28 cellular contexts compared by ENCODE assay signal in the genomic region with DNA sequence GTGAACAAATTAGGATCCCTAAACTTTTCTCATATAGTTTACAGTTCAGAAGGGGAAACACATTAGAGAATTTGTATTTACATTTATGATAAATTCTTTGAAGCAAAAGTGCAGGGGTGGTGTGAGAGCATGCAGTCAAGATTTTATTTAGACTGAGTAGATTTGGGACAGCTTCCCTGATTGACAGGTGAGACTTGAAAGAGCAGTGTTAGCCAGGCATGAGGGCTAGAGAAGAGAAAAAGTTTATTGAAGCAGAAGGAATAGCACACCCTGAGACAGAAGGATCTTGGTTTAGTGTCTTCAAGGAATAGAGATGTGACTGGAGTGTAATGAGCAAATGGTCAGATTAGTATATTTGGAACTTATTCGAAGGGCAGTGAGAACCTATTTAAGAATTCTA.
"Had no signal": no experiment of that assay in that cellular context is flagged by ENCODE, and none has a peak within 500 bp of the region (broad histone marks: within the 10 kb centered on the region; RNA-seq: fewer than 3 reads in every experiment).

No MANE protein-coding gene starts in this region.

- FAIRE-seq: small intestine, urothelium cell line had no signal

- H3K9ac ChIP-seq: parathyroid adenoma had no signal

- H2AFZ ChIP-seq: parathyroid adenoma had no signal

- H3K27ac ChIP-seq: ovary, parathyroid adenoma, psoas muscle, right lobe of liver, sigmoid colon, stomach, thoracic aorta, thyroid gland, tibial nerve, upper lobe of left lung, vagina had no signal

- H3K27ac Mint-ChIP-seq: naive thymus-derived CD8-positive, alpha-beta T cell; natural killer cell treated with Interleukin-12 subunit alpha and Interleukin-12 subunit beta and Interleukin-15 and Interleukin-18, amount 100 ng/mL, for 72 hours; progenitor cell of endocrine pancreas; stimulated activated effector memory CD8-positive, alpha-beta T cell treated with anti-CD3 and anti-CD28 coated beads, Interleukin-12 subunit alpha, Interleukin-12 subunit beta, amount 100 ng/mL, for 72 hours; stimulated activated naive B cell treated with anti-CD40 and anti-IgM and Interleukin-4, amounts not matched to agents 10 μg/mL and 1 μg/mL and 100 μg/mL, for 72 hours; stimulated activated naive CD8-positive, alpha-beta T cell treated with anti-CD3 and anti-CD28 coated beads, Interleukin-15, Interleukin-2, amounts not matched to agents 100 ng/mL and 50 ng/mL, for 24 hours had no signal

- H3K4me3 ChIP-seq: ovary, psoas muscle, right lobe of liver, sigmoid colon, stomach, thoracic aorta, thyroid gland, tibial nerve, upper lobe of left lung, vagina had no signal

- H3K27me3 ChIP-seq: ovary, right lobe of liver, sigmoid colon, stomach, thyroid gland, tibial nerve, upper lobe of left lung, vagina had no signal

- ATAC-seq: naive thymus-derived CD8-positive, alpha-beta T cell; natural killer cell treated with Interleukin-12 subunit alpha and Interleukin-12 subunit beta and Interleukin-15 and Interleukin-18, amount 100 ng/mL, for 72 hours; psoas muscle; right cardiac atrium; right lobe of liver; stimulated activated effector memory CD8-positive, alpha-beta T cell treated with anti-CD3 and anti-CD28 coated beads, Interleukin-12 subunit alpha, Interleukin-12 subunit beta, amount 100 ng/mL, for 72 hours; stimulated activated naive B cell treated with anti-CD40 and anti-IgM and Interleukin-4, amounts not matched to agents 10 μg/mL and 1 μg/mL and 100 μg/mL, for 72 hours had no signal

- DNase-seq: naive thymus-derived CD8-positive, alpha-beta T cell; occipital lobe; ovary; posterior cingulate gyrus; psoas muscle; right cardiac atrium; right lobe of liver; sigmoid colon; small intestine; stimulated activated CD4-positive, alpha-beta T cell treated with anti-CD3 and anti-CD28 coated beads, Interleukin-15, amount 100 ng/mL, for 24 hours; stimulated activated CD4-positive, alpha-beta T cell treated with anti-CD3 and anti-CD28 coated beads, Interleukin-2, amount 100 ng/mL, for 24 hours; stimulated activated CD4-positive, alpha-beta T cell treated with anti-CD3 and anti-CD28 coated beads, Interleukin-2, amount 100 ng/mL, for 48 hours; stimulated activated CD4-positive, alpha-beta T cell treated with anti-CD3 and anti-CD28 coated beads, Interleukin-4, amount 100 ng/mL, for 24 hours; stimulated activated naive B cell treated with anti-CD40 and anti-IgM and Interleukin-4, amounts not matched to agents 10 μg/mL and 1 μg/mL and 100 μg/mL, for 72 hours; stimulated activated naive CD4-positive, alpha-beta T cell treated with Interleukin-2 at 50 U/mL for 16 hours; stomach; thyroid gland; trophoblast cell; upper lobe of left lung had no signal

- H3K9me3 ChIP-seq: ovary, psoas muscle, right lobe of liver, sigmoid colon, stomach, thoracic aorta, thyroid gland, tibial nerve, upper lobe of left lung, vagina had no signal

- H3K27me3 Mint-ChIP-seq: naive thymus-derived CD8-positive, alpha-beta T cell; natural killer cell treated with Interleukin-12 subunit alpha and Interleukin-12 subunit beta and Interleukin-15 and Interleukin-18, amount 100 ng/mL, for 72 hours; progenitor cell of endocrine pancreas; stimulated activated naive B cell treated with anti-CD40 and anti-IgM and Interleukin-4, amounts not matched to agents 10 μg/mL and 1 μg/mL and 100 μg/mL, for 72 hours; stimulated activated naive CD8-positive, alpha-beta T cell treated with anti-CD3 and anti-CD28 coated beads, Interleukin-15, Interleukin-2, amounts not matched to agents 100 ng/mL and 50 ng/mL, for 24 hours had no signal

- H3K9me3 Mint-ChIP-seq: naive thymus-derived CD8-positive, alpha-beta T cell; natural killer cell treated with Interleukin-12 subunit alpha and Interleukin-12 subunit beta and Interleukin-15 and Interleukin-18, amount 100 ng/mL, for 72 hours; stimulated activated effector memory CD8-positive, alpha-beta T cell treated with anti-CD3 and anti-CD28 coated beads, Interleukin-12 subunit alpha, Interleukin-12 subunit beta, amount 100 ng/mL, for 72 hours; stimulated activated naive B cell treated with anti-CD40 and anti-IgM and Interleukin-4, amounts not matched to agents 10 μg/mL and 1 μg/mL and 100 μg/mL, for 72 hours; stimulated activated naive CD8-positive, alpha-beta T cell treated with anti-CD3 and anti-CD28 coated beads, Interleukin-15, Interleukin-2, amounts not matched to agents 100 ng/mL and 50 ng/mL, for 24 hours had no signal

- H3K4me3 Mint-ChIP-seq: naive thymus-derived CD8-positive, alpha-beta T cell; natural killer cell treated with Interleukin-12 subunit alpha and Interleukin-12 subunit beta and Interleukin-15 and Interleukin-18, amount 100 ng/mL, for 72 hours; stimulated activated effector memory CD8-positive, alpha-beta T cell treated with anti-CD3 and anti-CD28 coated beads, Interleukin-12 subunit alpha, Interleukin-12 subunit beta, amount 100 ng/mL, for 72 hours; stimulated activated naive B cell treated with anti-CD40 and anti-IgM and Interleukin-4, amounts not matched to agents 10 μg/mL and 1 μg/mL and 100 μg/mL, for 72 hours; stimulated activated naive CD8-positive, alpha-beta T cell treated with anti-CD3 and anti-CD28 coated beads, Interleukin-15, Interleukin-2, amounts not matched to agents 100 ng/mL and 50 ng/mL, for 24 hours had no signal

- H3K36me3 ChIP-seq: ovary, right lobe of liver, sigmoid colon, stomach, thoracic aorta, thyroid gland, tibial nerve, upper lobe of left lung, vagina had no signal

- H3K36me3 Mint-ChIP-seq: natural killer cell treated with Interleukin-12 subunit alpha and Interleukin-12 subunit beta and Interleukin-15 and Interleukin-18, amount 100 ng/mL, for 72 hours; stimulated activated naive B cell treated with anti-CD40 and anti-IgM and Interleukin-4, amounts not matched to agents 10 μg/mL and 1 μg/mL and 100 μg/mL, for 72 hours had no signal
